In genomic region chr1:33684346-33685122, GRCh38 we compare ENCODE assay signal across 18 cellular contexts.
DNase-seq lines count a peak whose midpoint lies in the region; ATAC-seq, FAIRE-seq and TF ChIP-seq lines count a peak whose summit lies in the region.
"Had no signal": no experiment of that assay in that cellular context is flagged by ENCODE, and none has a peak within 500 bp of the region (broad histone marks: within the 10 kb centered on the region; RNA-seq: fewer than 3 reads in every experiment).

No MANE protein-coding gene starts in this region.

- H2AFZ ChIP-seq in astrocyte (ENCODE audit: low read depth, low read length), result no peak overlapping the region

- H3K27ac Mint-ChIP-seq in astrocyte (ENCODE audit: unreplicated experiment), result no peak overlapping the region
- H3K27ac Mint-ChIP-seq in activated T-cell treated with anti-CD3 and anti-CD28 coated beads, Interleukin-2, amount 50 U/mL, for 72 hours, result no peak overlapping the region
- H3K27ac Mint-ChIP-seq: CD14-positive monocyte, H9 had no signal

- no peak overlapping the region for H3K27ac ChIP-seq in astrocyte (ENCODE audit: low read depth, low read length)
- H3K27ac ChIP-seq: RWPE1, SJCRH30 had no signal

- no peak overlapping the region for H3K4me3 ChIP-seq in astrocyte (ENCODE audit: insufficient read depth, low read depth, low read length)
- H3K4me3 ChIP-seq: SJCRH30 had no signal

- H3K27me3 Mint-ChIP-seq in astrocyte (ENCODE audit: low read depth, unreplicated experiment), result no peaks in the 10 kb centered on the region
- H3K27me3 Mint-ChIP-seq in activated T-cell treated with anti-CD3 and anti-CD28 coated beads, Interleukin-2, amount 50 U/mL, for 72 hours (ENCODE audit: low read depth), result peaks cover 34% of the 10 kb centered on the region

- peaks cover 2% of the 10 kb centered on the region for H3K9me3 Mint-ChIP-seq in astrocyte (ENCODE audit: unreplicated experiment)
- no peaks in the 10 kb centered on the region for H3K9me3 Mint-ChIP-seq in activated T-cell treated with anti-CD3 and anti-CD28 coated beads, Interleukin-2, amount 50 U/mL, for 72 hours
- H3K9me3 Mint-ChIP-seq: H9 had no signal

- no peak for TF ChIP-seq CTCF in astrocyte (IDR thresholded peaks at IDR 0.05; ENCODE audit: insufficient read depth, low read depth, low read length)
- TF ChIP-seq CTCF in GM10266 (IDR thresholded peaks at IDR 0.05; ENCODE audit: control insufficient read depth, insufficient read depth, low read depth, missing control alignments), result no peak
- TF ChIP-seq CTCF in GM13976 (IDR thresholded peaks at IDR 0.05; ENCODE audit: borderline replicate concordance, control extremely low read depth, extremely low read depth, insufficient read depth, missing control alignments), result no peak

- H3K79me2 ChIP-seq in astrocyte (ENCODE audit: insufficient read depth, low read length), result no peaks in the 10 kb centered on the region

- H3K9ac ChIP-seq in astrocyte (ENCODE audit: low read length), result no peak overlapping the region

- in situ Hi-C loops in GM13976 (cut with MboI; ENCODE audit: low sequenced_read_pairs, unreplicated experiment), result no loop called here

- no peaks in the 10 kb centered on the region for H3K9me3 ChIP-seq in astrocyte (ENCODE audit: insufficient read depth, low read depth, low read length)
- H3K9me3 ChIP-seq: SJCRH30 had no signal

- peaks cover 4% of the 10 kb centered on the region for H3K36me3 Mint-ChIP-seq in astrocyte (ENCODE audit: low read depth, unreplicated experiment)
- no peaks in the 10 kb centered on the region for H3K36me3 Mint-ChIP-seq in activated T-cell treated with anti-CD3 and anti-CD28 coated beads, Interleukin-2, amount 50 U/mL, for 72 hours (ENCODE audit: insufficient read depth in 2 of 2)
- H3K36me3 Mint-ChIP-seq: CD14-positive monocyte had no signal

- DNase-seq in NCI-H1417 (lab: John Stamatoyannopoulos, UW) (peak in 2 of 3 experiments; percentile 1 to 18), NCI-H1417 treated with DMSO at 0.1 percent for 48 hours (lab: John Stamatoyannopoulos, UW) (no peak), NCI-H345 treated with DMSO at 0.1 percent for 48 hours (lab: John Stamatoyannopoulos, UW; ENCODE audit: unreplicated experiment) (peak; percentile 15), astrocyte (ENCODE audit: low read depth) (peak; percentile 51), putamen (ENCODE audit: low spot score) (peak; percentile 26), GM10266 (ENCODE audit: extremely low spot score) (no peak), GM13976 (ENCODE audit: low spot score) (no peak)
- DNase-seq in activated T-cell treated with anti-CD3 and anti-CD28 coated beads, Interleukin-2, amount 50 U/mL, for 72 hours, result no peak
- DNase-seq: 8988T; H9; Kasumi-1; NCI-H146; NCI-H226; NK-92 treated with Interleukin-12 subunit alpha and Interleukin-12 subunit beta, amount 100 ng/mL, for 24 hours; OCI-M1; SJCRH30 had no signal

- peaks cover under 1% of the 10 kb centered on the region for H3K36me3 ChIP-seq in astrocyte (ENCODE audit: insufficient read depth, low read length)
- H3K36me3 ChIP-seq: SJCRH30 had no signal

- no peak for FAIRE-seq in astrocyte (lab: Jason Lieb, UNC)

- H3K4me2 ChIP-seq in astrocyte (ENCODE audit: low read length), result peak overlapping the region; percentile 34

- H3K27me3 ChIP-seq in astrocyte (ENCODE audit: insufficient read depth, low read length), result no peaks in the 10 kb centered on the region
- H3K27me3 ChIP-seq: SJCRH30 had no signal

- peaks cover 10% of the 10 kb centered on the region for H3K4me1 ChIP-seq in astrocyte (ENCODE audit: insufficient read depth, low read length)
- H3K4me1 ChIP-seq: SJCRH30 had no signal

- H3K4me1 Mint-ChIP-seq in astrocyte (ENCODE audit: low read depth, unreplicated experiment), result no peaks in the 10 kb centered on the region
- H3K4me1 Mint-ChIP-seq in activated T-cell treated with anti-CD3 and anti-CD28 coated beads, Interleukin-2, amount 50 U/mL, for 72 hours (ENCODE audit: low read depth), result no peaks in the 10 kb centered on the region
- H3K4me1 Mint-ChIP-seq: CD14-positive monocyte had no signal

- H3K4me3 Mint-ChIP-seq in astrocyte (ENCODE audit: unreplicated experiment), result no peak overlapping the region
- H3K4me3 Mint-ChIP-seq in activated T-cell treated with anti-CD3 and anti-CD28 coated beads, Interleukin-2, amount 50 U/mL, for 72 hours, result no peak overlapping the region
- H3K4me3 Mint-ChIP-seq: CD14-positive monocyte, H9 had no signal

- ATAC-seq in activated T-cell treated with anti-CD3 and anti-CD28 coated beads, Interleukin-2, amount 50 U/mL, for 72 hours (replicated peaks in 1 of 2), result no peak

- no peaks in the 10 kb centered on the region for H4K20me1 ChIP-seq in astrocyte (ENCODE audit: insufficient read depth, low read length)

Comparison
In these comparisons a context has a peak if more than half of its experiments do, and no peak if none do; other contexts are left out.
1. DNase-seq: peak in NCI-H1417 (2 of 3), NCI-H345 treated with DMSO at 0.1 percent for 48 hours (single experiment), astrocyte (single experiment) and putamen (single experiment); none in NCI-H1417 treated with DMSO at 0.1 percent for 48 hours (single experiment), activated T-cell treated with anti-CD3 and anti-CD28 coated beads, Interleukin-2, amount 50 U/mL, for 72 hours (0 of 2), GM10266 (single experiment) and GM13976 (single experiment).